ENCODE assay signal across 8 cellular contexts in genomic region chr9:75088646-75089368, GRCh38. TPM values are rescaled to one million over a fixed set of nuclear protein-coding genes. Genes with fewer than 3 reads are reported as not detected.
DNase-seq lines count a peak whose midpoint lies in the region; TF ChIP-seq lines count a peak whose summit lies in the region.

No MANE protein-coding gene starts in this region.

- H3K27me3 Mint-ChIP-seq in T-helper 2 cell treated with Interferon-gamma antibody and Interleukin-4, amounts not matched to agents 5 μg/mL and 100 μg/mL, for 36 hours (ENCODE audit: low read depth), result no peaks in the 10 kb centered on the region

- no peaks in the 10 kb centered on the region for H4K20me1 ChIP-seq in KMS-11 (ENCODE audit: insufficient read depth)

- TF ChIP-seq CTCF in KMS-11 (conservative IDR thresholded peaks at IDR 0.05; ENCODE audit: low read depth, low read length), result no peak

- peak overlapping the region; percentile 69 for H3K4me2 ChIP-seq in KMS-11

- H2AFZ ChIP-seq in KMS-11 (ENCODE audit: low read depth), result peak overlapping the region; percentile 68

- DNase-seq in T-helper 2 cell treated with Interferon-gamma antibody and Interleukin-4, amounts not matched to agents 5 μg/mL and 100 μg/mL, for 36 hours (ENCODE audit: low spot score), result peak; percentile 17
- DNase-seq in T-helper 2 cell, result no peak
- DNase-seq in H7, result peak; percentile 78
- peak; percentile 77 for DNase-seq in SW480 (ENCODE audit: low spot score)
- peak; percentile 38 for DNase-seq in cerebellum (ENCODE audit: low spot score)
- DNase-seq in islet precursor cell, result peak; percentile 77
- DNase-seq in stimulated activated CD4-positive, alpha-beta T cell treated with anti-CD3 and anti-CD28 coated beads, Interleukin-4, amount 100 ng/mL, for 1 hour, result peak; percentile 5

- H3K4me3 ChIP-seq in H7 (ENCODE audit: insufficient read depth, low read depth, low read length) (peak overlapping the region; percentile 88), KMS-11 (IDR thresholded peaks at IDR 0.05; ENCODE audit: insufficient read depth, low read depth, low read length) (no peak overlapping the region)

- H3K4me3 Mint-ChIP-seq in T-helper 2 cell treated with Interferon-gamma antibody and Interleukin-4, amounts not matched to agents 5 μg/mL and 100 μg/mL, for 36 hours, result peak overlapping the region; percentile 99

- peak overlapping the region; percentile 51 for H3K27ac ChIP-seq in KMS-11

- H3K27ac Mint-ChIP-seq in T-helper 2 cell treated with Interferon-gamma antibody and Interleukin-4, amounts not matched to agents 5 μg/mL and 100 μg/mL, for 36 hours, result peak overlapping the region; percentile 95

- H3K27me3 ChIP-seq in H7 (ENCODE audit: control insufficient read depth, insufficient read depth, low read length), result no peaks in the 10 kb centered on the region
- no peaks in the 10 kb centered on the region for H3K27me3 ChIP-seq in KMS-11 (ENCODE audit: insufficient read depth, low read depth)

- peaks cover 34% of the 10 kb centered on the region for H3K36me3 Mint-ChIP-seq in T-helper 2 cell treated with Interferon-gamma antibody and Interleukin-4, amounts not matched to agents 5 μg/mL and 100 μg/mL, for 36 hours (ENCODE audit: low read depth)

- peak overlapping the region; percentile 45 for H3K9ac ChIP-seq in KMS-11

- H3K36me3 ChIP-seq in H7 (replicated peaks; ENCODE audit: control insufficient read depth, insufficient read depth, low read length), result no peaks in the 10 kb centered on the region
- H3K36me3 ChIP-seq in KMS-11 (ENCODE audit: insufficient read depth), result no peaks in the 10 kb centered on the region

- peaks cover 75% of the 10 kb centered on the region for H3K79me2 ChIP-seq in KMS-11 (ENCODE audit: insufficient read depth, low read depth)

- peaks cover 69% of the 10 kb centered on the region for H3K4me1 ChIP-seq in KMS-11 (ENCODE audit: low read depth, poor library complexity, severe bottlenecking)

- no peaks in the 10 kb centered on the region for H3K9me3 Mint-ChIP-seq in T-helper 2 cell treated with Interferon-gamma antibody and Interleukin-4, amounts not matched to agents 5 μg/mL and 100 μg/mL, for 36 hours

- peaks cover 52% of the 10 kb centered on the region for H3K4me1 Mint-ChIP-seq in T-helper 2 cell treated with Interferon-gamma antibody and Interleukin-4, amounts not matched to agents 5 μg/mL and 100 μg/mL, for 36 hours (ENCODE audit: low read depth)

RNA-seq across cellular contexts. Expression of gene OSTF1, which starts 0.5 kb away (rescaled TPM):
- 17.3 and 18.5 TPM in 2 replicates for total RNA-seq in H7 (2014; rRNA removed; shearing (Covaris generic))
- 9.8 TPM for total RNA-seq in cerebellum

RNA-seq across cellular contexts. Expression of gene NMRK1, which starts 0.9 kb away (rescaled TPM):
- total RNA-seq in H7 (2014; rRNA removed; shearing (Covaris generic)), result 12.0 and 13.3 TPM in 2 replicates
- total RNA-seq in cerebellum, result 4.9 TPM

Comparison
In these comparisons a context has a peak if more than half of its experiments do, and no peak if none do; other contexts are left out.
1. DNase-seq: peak in T-helper 2 cell treated with Interferon-gamma antibody and Interleukin-4, amounts not matched to agents 5 μg/mL and 100 μg/mL, for 36 hours (single experiment), H7 (single experiment), SW480 (single experiment), cerebellum (single experiment), islet precursor cell (single experiment) and stimulated activated CD4-positive, alpha-beta T cell treated with anti-CD3 and anti-CD28 coated beads, Interleukin-4, amount 100 ng/mL, for 1 hour (single experiment); none in T-helper 2 cell (0 of 5).